36 cellular contexts compared by ENCODE assay signal in the genomic region with DNA sequence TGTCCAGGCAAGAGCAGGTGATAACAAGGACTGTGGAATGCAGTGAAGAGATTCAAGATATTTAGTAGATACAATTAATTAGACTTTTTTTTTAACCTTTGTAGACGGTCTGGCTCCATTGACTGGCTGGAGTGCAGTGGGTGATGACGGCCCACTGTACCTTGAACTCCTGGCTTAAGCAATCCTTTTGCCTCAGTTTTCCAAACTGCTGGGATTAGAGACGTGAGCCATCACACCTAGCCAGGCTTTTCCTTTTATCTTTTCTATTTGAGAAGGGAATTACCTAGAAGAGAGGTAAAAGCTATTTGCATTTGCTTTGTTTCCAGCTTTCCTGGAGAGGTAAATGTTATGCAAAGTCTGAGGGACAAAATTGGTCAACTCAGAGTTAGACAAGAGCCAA.
"Had no signal": no experiment of that assay in that cellular context is flagged by ENCODE, and none has a peak within 500 bp of the region (broad histone marks: within the 10 kb centered on the region; RNA-seq: fewer than 3 reads in every experiment).

No MANE protein-coding gene starts in this region.

- H3K36me3 Mint-ChIP-seq: activated CD8-positive, alpha-beta memory T cell treated with anti-CD3 and anti-CD28 coated beads, Interleukin-2, amount 10 ng/mL, durations not matched to agents 7 days and 5 days; activated naive CD4-positive, alpha-beta T cell treated with anti-CD3 and anti-CD28 coated beads, Interleukin-2, amount 10 ng/mL, durations not matched to agents 7 days and 5 days; activated naive CD4-positive, alpha-beta T cell treated with anti-CD3 and anti-CD28 coated beads, Interleukin-2, amount 50 U/mL, for 24 hours; activated naive CD8-positive, alpha-beta T cell; activated naive CD8-positive, alpha-beta T cell treated with anti-CD3 and anti-CD28 coated beads, Interleukin-2, amount 10 ng/mL, durations not matched to agents 7 days and 5 days; brain had no signal

- ATAC-seq: activated CD4-positive, alpha-beta T cell treated with anti-CD3 and anti-CD28 coated beads for 36 hours; activated CD4-positive, CD25-positive, alpha-beta regulatory T cell treated with anti-CD3 and anti-CD28 coated beads, Interleukin-2, amount 50 U/mL, for 24 hours; activated CD8-positive, alpha-beta memory T cell treated with anti-CD3 and anti-CD28 coated beads, Interleukin-2, amount 10 ng/mL, durations not matched to agents 7 days and 5 days; activated CD8-positive, alpha-beta T cell treated with anti-CD3 and anti-CD28 coated beads, Interleukin-2, amount 10 ng/mL, durations not matched to agents 7 days and 5 days; activated naive CD8-positive, alpha-beta T cell treated with anti-CD3 and anti-CD28 coated beads, Interleukin-2, amount 50 U/mL, for 24 hours had no signal

- H3K27ac Mint-ChIP-seq: activated CD4-positive, alpha-beta memory T cell treated with anti-CD3 and anti-CD28 coated beads, Interleukin-2, amount 10 ng/mL, durations not matched to agents 7 days and 5 days; activated CD4-positive, alpha-beta T cell treated with anti-CD3 and anti-CD28 coated beads for 36 hours; activated CD4-positive, alpha-beta T cell treated with anti-CD3 and anti-CD28 coated beads, Interleukin-2, amount 10 ng/mL, durations not matched to agents 7 days and 5 days; activated CD8-positive, alpha-beta memory T cell treated with anti-CD3 and anti-CD28 coated beads, Interleukin-2, amount 10 ng/mL, durations not matched to agents 7 days and 5 days; activated CD8-positive, alpha-beta T cell treated with anti-CD3 and anti-CD28 coated beads, Interleukin-2, amount 10 ng/mL, durations not matched to agents 7 days and 5 days; activated naive CD4-positive, alpha-beta T cell treated with anti-CD3 and anti-CD28 coated beads, Interleukin-2, amount 10 ng/mL, durations not matched to agents 7 days and 5 days; activated naive CD4-positive, alpha-beta T cell treated with anti-CD3 and anti-CD28 coated beads, Interleukin-2, amount 50 U/mL, for 24 hours; activated naive CD8-positive, alpha-beta T cell; activated naive CD8-positive, alpha-beta T cell treated with anti-CD3 and anti-CD28 coated beads, Interleukin-2, amount 10 ng/mL, durations not matched to agents 7 days and 5 days; activated naive CD8-positive, alpha-beta T cell treated with anti-CD3 and anti-CD28 coated beads, Interleukin-2, amount 50 U/mL, for 24 hours; activated T-cell treated with anti-CD3 and anti-CD28 coated beads, Interleukin-2, amount 50 U/mL, for 24 hours; activated T-helper 2 cell treated with anti-CD3 and anti-CD28 coated beads, Interferon-gamma antibody, Interleukin-2, Interleukin-4, amounts not matched to agents 10 μg/mL and 5 μg/mL and 100 μg/mL, durations not matched to agents 14 hours and 24 hours and 36 hours; brain; T-helper 1 cell treated with Interleukin-12 subunit alpha and Interleukin-12 subunit beta and Interleukin-4 antibody, amounts not matched to agents 30 μg/mL and 1 μg/mL, for 36 hours; T-helper 2 cell treated with Interferon-gamma antibody and Interleukin-4, amounts not matched to agents 5 μg/mL and 100 μg/mL, for 36 hours had no signal

- H3K9me3 Mint-ChIP-seq: activated T-helper 2 cell treated with anti-CD3 and anti-CD28 coated beads, Interferon-gamma antibody, Interleukin-2, Interleukin-4, amounts not matched to agents 10 μg/mL and 5 μg/mL and 100 μg/mL, durations not matched to agents 14 hours and 24 hours and 36 hours; T-helper 1 cell treated with Interleukin-12 subunit alpha and Interleukin-12 subunit beta and Interleukin-4 antibody, amounts not matched to agents 30 μg/mL and 1 μg/mL, for 36 hours; T-helper 2 cell treated with Interferon-gamma antibody and Interleukin-4, amounts not matched to agents 5 μg/mL and 100 μg/mL, for 36 hours had no signal

- H3K27me3 ChIP-seq: ascending aorta, cardiac muscle cell had no signal

- H3K9me3 ChIP-seq: ascending aorta had no signal

- H3K4me1 Mint-ChIP-seq: activated CD4-positive, alpha-beta memory T cell treated with anti-CD3 and anti-CD28 coated beads, Interleukin-2, amount 10 ng/mL, durations not matched to agents 7 days and 5 days; activated CD4-positive, alpha-beta T cell treated with anti-CD3 and anti-CD28 coated beads for 36 hours; activated CD4-positive, alpha-beta T cell treated with anti-CD3 and anti-CD28 coated beads, Interleukin-2, amount 10 ng/mL, durations not matched to agents 7 days and 5 days; activated CD8-positive, alpha-beta memory T cell treated with anti-CD3 and anti-CD28 coated beads, Interleukin-2, amount 10 ng/mL, durations not matched to agents 7 days and 5 days; activated naive CD4-positive, alpha-beta T cell treated with anti-CD3 and anti-CD28 coated beads, Interleukin-2, amount 10 ng/mL, durations not matched to agents 7 days and 5 days; activated naive CD4-positive, alpha-beta T cell treated with anti-CD3 and anti-CD28 coated beads, Interleukin-2, amount 50 U/mL, for 24 hours; activated naive CD8-positive, alpha-beta T cell treated with anti-CD3 and anti-CD28 coated beads, Interleukin-2, amount 50 U/mL, for 24 hours; brain; central memory CD8-positive, alpha-beta T cell had no signal

- H3K27me3 Mint-ChIP-seq: activated CD4-positive, alpha-beta memory T cell treated with anti-CD3 and anti-CD28 coated beads, Interleukin-2, amount 10 ng/mL, durations not matched to agents 7 days and 5 days; activated CD4-positive, alpha-beta T cell treated with anti-CD3 and anti-CD28 coated beads for 36 hours; activated CD4-positive, alpha-beta T cell treated with anti-CD3 and anti-CD28 coated beads, Interleukin-2, amount 10 ng/mL, durations not matched to agents 7 days and 5 days; activated CD8-positive, alpha-beta memory T cell treated with anti-CD3 and anti-CD28 coated beads, Interleukin-2, amount 10 ng/mL, durations not matched to agents 7 days and 5 days; activated naive CD4-positive, alpha-beta T cell treated with anti-CD3 and anti-CD28 coated beads, Interleukin-2, amount 10 ng/mL, durations not matched to agents 7 days and 5 days; activated naive CD4-positive, alpha-beta T cell treated with anti-CD3 and anti-CD28 coated beads, Interleukin-2, amount 50 U/mL, for 24 hours; activated naive CD8-positive, alpha-beta T cell; activated naive CD8-positive, alpha-beta T cell treated with anti-CD3 and anti-CD28 coated beads, Interleukin-2, amount 10 ng/mL, durations not matched to agents 7 days and 5 days; activated naive CD8-positive, alpha-beta T cell treated with anti-CD3 and anti-CD28 coated beads, Interleukin-2, amount 50 U/mL, for 24 hours; activated T-cell treated with anti-CD3 and anti-CD28 coated beads, Interleukin-2, amount 50 U/mL, for 24 hours; brain; central memory CD8-positive, alpha-beta T cell had no signal

- H3K27ac ChIP-seq: ascending aorta, cardiac muscle cell, VCaP had no signal

- H3K36me3 ChIP-seq: ascending aorta, cardiac muscle cell had no signal

- H3K4me1 ChIP-seq: ascending aorta had no signal

- H3K4me3 ChIP-seq: ascending aorta, cardiac muscle cell had no signal

- H3K4me3 Mint-ChIP-seq: activated CD4-positive, alpha-beta memory T cell treated with anti-CD3 and anti-CD28 coated beads, Interleukin-2, amount 10 ng/mL, durations not matched to agents 7 days and 5 days; activated CD4-positive, alpha-beta T cell treated with anti-CD3 and anti-CD28 coated beads for 36 hours; activated CD4-positive, alpha-beta T cell treated with anti-CD3 and anti-CD28 coated beads, Interleukin-2, amount 10 ng/mL, durations not matched to agents 7 days and 5 days; activated CD8-positive, alpha-beta memory T cell treated with anti-CD3 and anti-CD28 coated beads, Interleukin-2, amount 10 ng/mL, durations not matched to agents 7 days and 5 days; activated CD8-positive, alpha-beta T cell treated with anti-CD3 and anti-CD28 coated beads, Interleukin-2, amount 10 ng/mL, durations not matched to agents 7 days and 5 days; activated naive CD4-positive, alpha-beta T cell treated with anti-CD3 and anti-CD28 coated beads, Interleukin-2, amount 10 ng/mL, durations not matched to agents 7 days and 5 days; activated naive CD4-positive, alpha-beta T cell treated with anti-CD3 and anti-CD28 coated beads, Interleukin-2, amount 50 U/mL, for 24 hours; activated naive CD8-positive, alpha-beta T cell; activated naive CD8-positive, alpha-beta T cell treated with anti-CD3 and anti-CD28 coated beads, Interleukin-2, amount 10 ng/mL, durations not matched to agents 7 days and 5 days; activated naive CD8-positive, alpha-beta T cell treated with anti-CD3 and anti-CD28 coated beads, Interleukin-2, amount 50 U/mL, for 24 hours; activated T-cell treated with anti-CD3 and anti-CD28 coated beads, Interleukin-2, amount 50 U/mL, for 24 hours; brain; central memory CD8-positive, alpha-beta T cell; T-helper 1 cell treated with Interleukin-12 subunit alpha and Interleukin-12 subunit beta and Interleukin-4 antibody, amounts not matched to agents 30 μg/mL and 1 μg/mL, for 36 hours; T-helper 2 cell treated with Interferon-gamma antibody and Interleukin-4, amounts not matched to agents 5 μg/mL and 100 μg/mL, for 36 hours had no signal

- DNase-seq: activated CD4-positive, alpha-beta memory T cell treated with anti-CD3 and anti-CD28 coated beads, Interleukin-2, amount 10 ng/mL, durations not matched to agents 7 days and 5 days; activated CD4-positive, alpha-beta T cell treated with anti-CD3 and anti-CD28 coated beads for 1 hour; activated CD4-positive, alpha-beta T cell treated with anti-CD3 and anti-CD28 coated beads for 36 hours; activated CD4-positive, alpha-beta T cell treated with anti-CD3 and anti-CD28 coated beads for 48 hours; activated CD4-positive, alpha-beta T cell treated with anti-CD3 and anti-CD28 coated beads, Interleukin-2, amount 10 ng/mL, durations not matched to agents 7 days and 5 days; activated CD4-positive, alpha-beta T cell treated with anti-CD3 and anti-CD28 coated beads, Interleukin-2, amount 50 U/mL, for 48 hours; activated CD4-positive, CD25-positive, alpha-beta regulatory T cell; activated CD8-positive, alpha-beta memory T cell treated with anti-CD3 and anti-CD28 coated beads for 24 hours; activated CD8-positive, alpha-beta memory T cell treated with anti-CD3 and anti-CD28 coated beads, Interleukin-2, amount 10 ng/mL, durations not matched to agents 7 days and 5 days; activated CD8-positive, alpha-beta memory T cell treated with anti-CD3 and anti-CD28 coated beads, Interleukin-2, amount 50 U/mL, for 48 hours; activated CD8-positive, alpha-beta T cell treated with anti-CD3 and anti-CD28 coated beads, Interleukin-2, amount 10 ng/mL, durations not matched to agents 7 days and 5 days; activated effector memory CD4-positive, alpha-beta T cell treated with Interleukin-2 at 50 U/mL for 16 hours; activated gamma-delta T cell; activated naive CD4-positive, alpha-beta T cell treated with anti-CD3 and anti-CD28 coated beads, Interleukin-2, amount 10 ng/mL, durations not matched to agents 7 days and 5 days; activated naive CD4-positive, alpha-beta T cell treated with Interleukin-2 at 50 U/mL for 16 hours; activated naive CD8-positive, alpha-beta T cell treated with anti-CD3 and anti-CD28 coated beads, Interleukin-2, amount 10 ng/mL, durations not matched to agents 7 days and 5 days; activated naive CD8-positive, alpha-beta T cell treated with anti-CD3 and anti-CD28 coated beads, Interleukin-2, amount 50 U/mL, for 24 hours; activated T-cell treated with anti-CD3 and anti-CD28 coated beads, Interleukin-2, amount 50 U/mL, for 24 hours; activated T-cell treated with anti-CD3 and anti-CD28 coated beads, Interleukin-2, amount 50 U/mL, for 48 hours; amygdala; anterior cingulate cortex; caudate nucleus; cerebellar nuclear complex; T-helper 2 cell; T-helper 9 cell had no signal
